13 cellular contexts compared by ENCODE assay signal in the genomic region with DNA sequence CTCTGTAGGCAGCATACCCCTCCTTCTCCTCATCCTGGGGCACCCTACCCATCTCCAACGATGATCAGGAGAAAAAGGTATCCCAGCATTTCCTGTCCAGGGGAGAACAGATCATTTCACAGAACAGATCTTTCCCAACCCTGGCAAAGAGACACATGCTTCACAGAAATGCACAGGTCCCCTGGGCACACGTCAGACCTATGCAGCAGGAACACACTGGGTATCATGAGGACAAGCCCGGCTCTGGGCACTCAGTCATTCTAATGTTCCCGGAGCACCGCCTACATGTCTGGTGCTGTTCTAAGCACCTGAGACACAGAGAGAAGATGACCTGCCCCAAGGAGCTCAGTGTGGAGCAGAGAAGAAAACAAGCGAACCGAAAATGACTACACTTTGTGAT. TPM values are rescaled to one million over a fixed set of nuclear protein-coding genes. Genes with fewer than 3 reads are reported as not detected.
DNase-seq lines count a peak whose midpoint lies in the region; ATAC-seq and TF ChIP-seq lines count a peak whose summit lies in the region.
"Had no signal": no experiment of that assay in that cellular context is flagged by ENCODE, and none has a peak within 500 bp of the region (broad histone marks: within the 10 kb centered on the region; RNA-seq: fewer than 3 reads in every experiment).

No MANE protein-coding gene starts in this region.

- H2AFZ ChIP-seq in osteoblast (ENCODE audit: low read length) = no peak overlapping the region

- DNase-seq in RWPE1 (ENCODE audit: low spot score) (no peak), osteoblast (ENCODE audit: insufficient read length, low spot score, missing footprints) (peak; percentile 48), KBM-7 (no peak), NCI-H2029 (lab: John Stamatoyannopoulos, UW) (no peak)
- DNase-seq: amygdala; effector memory CD8-positive, alpha-beta T cell; left cardiac atrium; occipital lobe; stimulated activated CD4-positive, alpha-beta T cell treated with anti-CD3 and anti-CD28 coated beads, Interleukin-15, amount 100 ng/mL, for 24 hours had no signal

- no peaks in the 10 kb centered on the region for H4K20me1 ChIP-seq in BLaER1
- peaks cover 92% of the 10 kb centered on the region for H4K20me1 ChIP-seq in osteoblast (ENCODE audit: insufficient read depth, low read length)

- H3K9me3 ChIP-seq in BLaER1 = peaks cover 22% of the 10 kb centered on the region
- no peaks in the 10 kb centered on the region for H3K9me3 ChIP-seq in gastroesophageal sphincter
- H3K9me3 ChIP-seq in osteoblast (ENCODE audit: low read depth, low read length) = no peaks in the 10 kb centered on the region

- ATAC-seq in gastroesophageal sphincter (peak; percentile 66), HG03097 (IDR thresholded peaks at IDR 0.05; ENCODE audit: low FRiP score, unreplicated experiment) (no peak), HG03520 (IDR thresholded peaks at IDR 0.05; ENCODE audit: unreplicated experiment) (no peak)
- ATAC-seq: effector memory CD8-positive, alpha-beta T cell had no signal

- H3K4me2 ChIP-seq in BLaER1 (0 out of 2 replicates have a peak overlapping the region, but pooled peaks have one; percentile 1), osteoblast (ENCODE audit: insufficient read depth, low read length) (no peak overlapping the region)

- TF ChIP-seq EP300 in gastroesophageal sphincter (IDR thresholded peaks at IDR 0.05) = no peak

- H3K79me2 ChIP-seq in osteoblast (ENCODE audit: insufficient read depth, low read length) = peaks cover 99% of the 10 kb centered on the region

- POLR2A ChIA-PET in RWPE1 (lab: Yijun Ruan, JAX; ENCODE audit: low non-redundant PET) = no interaction called here

- CTCF ChIA-PET in RWPE1 (lab: Yijun Ruan, JAX) = no interaction called here

- TF ChIP-seq POLR2A in gastroesophageal sphincter (IDR thresholded peaks at IDR 0.05) = no peak

- TF ChIP-seq CTCF in RWPE1 (conservative IDR thresholded peaks at IDR 0.05; ENCODE audit: low read depth) = no peak
- no peak for TF ChIP-seq CTCF in gastroesophageal sphincter (IDR thresholded peaks at IDR 0.05)
- TF ChIP-seq CTCF in osteoblast (IDR thresholded peaks at IDR 0.05; ENCODE audit: extremely low read depth, low read depth, low read length) = no peak

- 28 to 46% methylated on average over 2 to 5 of the region's 7 CpGs for WGBS in gastroesophageal sphincter (ENCODE audit: low coverage in 1 of 2), 2 donors

- H3K9ac ChIP-seq in BLaER1 = no peak overlapping the region

- in situ Hi-C loops in KBM-7 (cut with MboI; ENCODE audit: low pct_unique_long_range_greater_than_20kb, low sequenced_read_pairs) = loop anchor here (25.0 kb wide), 1 partner anchor 164 kb away; no protein-coding TSS in a partner anchor

- H3K36me3 ChIP-seq in BLaER1 (peaks cover 86% of the 10 kb centered on the region), gastroesophageal sphincter (peaks cover 0 to 34% of the 10 kb centered on the region in 2 donors), osteoblast (ENCODE audit: insufficient read depth, low read length) (peaks cover 89% of the 10 kb centered on the region)

- H3K27me3 ChIP-seq in BLaER1 (no peaks in the 10 kb centered on the region), gastroesophageal sphincter (no peaks in the 10 kb centered on the region), osteoblast (ENCODE audit: insufficient read depth, low read length) (no peaks in the 10 kb centered on the region)

- H3K27ac ChIP-seq in BLaER1 (no peak overlapping the region), RWPE1 (peak overlapping the region; percentile 55), gastroesophageal sphincter (peak overlapping the region; percentile 85 to 99 (median 94)), osteoblast (ENCODE audit: low read depth, low read length) (peak overlapping the region; percentile 39)

- peaks cover 26% of the 10 kb centered on the region for H3K4me1 ChIP-seq in BLaER1
- H3K4me1 ChIP-seq in gastroesophageal sphincter = peaks cover 7 to 97% (median 26%) of the 10 kb centered on the region in 3 donors
- peaks cover 6% of the 10 kb centered on the region for H3K4me1 ChIP-seq in osteoblast (ENCODE audit: insufficient read depth, low read length)

- no peak overlapping the region for H3K4me3 ChIP-seq in BLaER1
- H3K4me3 ChIP-seq in gastroesophageal sphincter = no peak overlapping the region
- no peak overlapping the region for H3K4me3 ChIP-seq in osteoblast (ENCODE audit: insufficient read depth, low read length)

RNA-seq across cellular contexts. Expression of gene ACTN1, which starts 56.2 kb away (rescaled TPM):
- total RNA-seq in gastroesophageal sphincter = 1,000 to 10,000 TPM in 2 of 4 donors, 100 to 1,000 TPM in 2; 776 to 1,910 (median 969) TPM
- total RNA-seq in osteoblast = 444 and 447 TPM in 2 replicates
